ENCODE assay signal across 23 cellular contexts in the genomic region with DNA sequence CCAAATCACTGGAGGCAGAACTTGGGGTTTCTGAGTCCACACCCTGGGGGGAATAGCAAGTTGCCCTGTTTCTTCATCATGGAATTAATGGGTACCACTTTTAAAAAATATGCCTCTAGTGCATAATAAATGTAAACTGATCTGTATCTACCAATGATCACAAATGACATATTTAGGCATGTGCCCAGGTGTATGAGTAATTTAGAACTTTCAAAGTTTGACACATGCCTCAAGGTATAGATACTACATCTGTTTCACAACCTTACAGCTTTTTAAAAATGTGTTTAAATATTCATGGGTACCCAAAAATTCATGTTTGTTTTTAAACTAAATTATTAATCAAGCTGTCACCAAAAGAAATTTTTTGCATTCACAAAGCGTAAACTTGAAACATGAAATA.
DNase-seq lines count a peak whose midpoint lies in the region; ATAC-seq, FAIRE-seq and TF ChIP-seq lines count a peak whose summit lies in the region.
"Had no signal": no experiment of that assay in that cellular context is flagged by ENCODE, and none has a peak within 500 bp of the region (broad histone marks: within the 10 kb centered on the region; RNA-seq: fewer than 3 reads in every experiment).

No MANE protein-coding gene starts in this region.

- dilution Hi-C loops in mammary epithelial cell (cut with HindIII; ENCODE audit: low sequenced_read_pairs) (no loop called here), keratinocyte (cut with MboI; ENCODE audit: extremely low pct_ligation_motif_present, low sequenced_read_pairs) (no loop called here)

- in situ Hi-C loops in mammary epithelial cell (cut with MboI; ENCODE audit: low sequenced_read_pairs in 2 of 2) = no loop called here

- H3K4me3 Mint-ChIP-seq in T-cell = no peak overlapping the region
- H3K4me3 Mint-ChIP-seq: B cell, CD14-positive monocyte had no signal

- H3K27me3 ChIP-seq in PC-3 (ENCODE audit: low read length) = no peaks in the 10 kb centered on the region
- H3K27me3 ChIP-seq in mammary epithelial cell (ENCODE audit: insufficient read depth, low read length) = no peaks in the 10 kb centered on the region
- no peaks in the 10 kb centered on the region for H3K27me3 ChIP-seq in keratinocyte (ENCODE audit: control insufficient read depth, extremely low read depth, insufficient read depth, low read length)
- H3K27me3 ChIP-seq: Peyer's patch had no signal

- no peaks in the 10 kb centered on the region for H3K79me2 ChIP-seq in PC-3 (ENCODE audit: low read length)
- H3K79me2 ChIP-seq in mammary epithelial cell (ENCODE audit: insufficient read depth, low read length) = peaks cover under 1% of the 10 kb centered on the region
- no peaks in the 10 kb centered on the region for H3K79me2 ChIP-seq in keratinocyte (ENCODE audit: control insufficient read depth, insufficient read depth, low read length)

- H3K9me1 ChIP-seq in keratinocyte (ENCODE audit: control insufficient read depth, extremely low read depth, insufficient read depth, low read length) = no peaks in the 10 kb centered on the region

- 100% methylated on average over 1 of the region's 1 CpG for WGBS in mammary epithelial cell (ENCODE audit: low coverage, missing lambda C conversion rate)

- no peaks in the 10 kb centered on the region for H3K36me3 Mint-ChIP-seq in T-cell
- H3K36me3 Mint-ChIP-seq: CD14-positive monocyte had no signal

- CTCF ChIA-PET in PC-3 (lab: Charles Lee) (no interaction called here), mammary epithelial cell (lab: Charles Lee; ENCODE audit: low non-redundant PET) (no interaction called here), T-cell (lab: Charles Lee) (interaction anchor here (0.6 kb wide), 2 partner anchors 419 to 1143 kb away, joined by 3 to 5 read pairs; no protein-coding TSS in a partner anchor)

- H3K27ac Mint-ChIP-seq in T-cell = no peak overlapping the region
- H3K27ac Mint-ChIP-seq: B cell had no signal

- peak; percentile 45 for DNase-seq in PC-3
- no peak for DNase-seq in mammary epithelial cell
- DNase-seq in keratinocyte (ENCODE audit: low read depth, low spot score) = no peak
- DNase-seq in T-cell = no peak
- DNase-seq in HT-29 (ENCODE audit: low spot score) = no peak
- DNase-seq: DMS79; NCI-H1092; NCI-H1436; NCI-H1930; NCI-H2227 treated with DMSO at 0.1 percent for 48 hours; NCI-H510A treated with DMSO at 0.1 percent for 48 hours; NCI-H774; NK-92 treated with Interleukin-12 subunit alpha and Interleukin-12 subunit beta, amount 100 ng/mL, for 24 hours; Peyer's patch; Right ventricle myocardium superior had no signal

- POLR2A ChIA-PET in PC-3 (lab: Charles Lee; ENCODE audit: unreplicated experiment) (no interaction called here), T-cell (lab: Charles Lee) (no interaction called here)

- H3K27ac ChIP-seq in PC-3 (ENCODE audit: low read length) (peak overlapping the region; percentile 89), mammary epithelial cell (ENCODE audit: insufficient read depth, low read depth, low read length) (peak overlapping the region; percentile 59), keratinocyte (ENCODE audit: control insufficient read depth, insufficient read depth, low read length) (peak overlapping the region; percentile 89)
- H3K27ac ChIP-seq: A549, Peyer's patch had no signal

- TF ChIP-seq CTCF in PC-3 (conservative IDR thresholded peaks at IDR 0.05; ENCODE audit: low read depth, low read length) = no peak
- no peak for TF ChIP-seq CTCF in mammary epithelial cell (conservative IDR thresholded peaks at IDR 0.05 in 1 of 2, IDR thresholded peaks at IDR 0.05 in 1 of 2; ENCODE audit: extremely low read depth in 1 of 2, insufficient read depth in 1 of 2, low read depth in 1 of 2, low read length in 2 of 2)
- TF ChIP-seq CTCF in keratinocyte (optimal IDR thresholded peaks at IDR 0.05 in 1 of 3, IDR thresholded peaks at IDR 0.05 in 1 of 3, conservative IDR thresholded peaks at IDR 0.05 in 1 of 3; ENCODE audit: extremely low read depth in 1 of 3, insufficient read depth in 2 of 3, low read length in 3 of 3) = no peak

- H4K20me1 ChIP-seq in PC-3 (ENCODE audit: low read length) (no peaks in the 10 kb centered on the region), mammary epithelial cell (ENCODE audit: insufficient read depth, low read length) (no peaks in the 10 kb centered on the region), keratinocyte (ENCODE audit: control insufficient read depth, extremely low read depth, insufficient read depth, low read length) (no peaks in the 10 kb centered on the region)

- H3K4me1 Mint-ChIP-seq in T-cell = no peaks in the 10 kb centered on the region
- H3K4me1 Mint-ChIP-seq: B cell, CD14-positive monocyte had no signal

- peaks cover 4% of the 10 kb centered on the region for H3F3A ChIP-seq in PC-3 (ENCODE audit: low read length, unreplicated experiment)

- H3K9me3 ChIP-seq in PC-3 (ENCODE audit: low read length) = no peaks in the 10 kb centered on the region
- no peaks in the 10 kb centered on the region for H3K9me3 ChIP-seq in mammary epithelial cell (replicated peaks; ENCODE audit: insufficient read depth, low read length)
- H3K9me3 ChIP-seq in keratinocyte (ENCODE audit: control insufficient read depth, low read depth, low read length) = no peaks in the 10 kb centered on the region
- H3K9me3 ChIP-seq: A549, Peyer's patch had no signal

- no peak for FAIRE-seq in keratinocyte (lab: Jason Lieb, UNC)
- FAIRE-seq: A549, D721Med, K562 had no signal

- peak overlapping the region; percentile 55 for H3K4me2 ChIP-seq in PC-3 (ENCODE audit: low read length)
- peak overlapping the region; percentile 24 for H3K4me2 ChIP-seq in mammary epithelial cell (ENCODE audit: insufficient read depth, low read depth, low read length)
- peak overlapping the region; percentile 49 for H3K4me2 ChIP-seq in keratinocyte (ENCODE audit: control insufficient read depth, extremely low read depth, insufficient read depth, low read depth, low read length)
- H3K4me2 ChIP-seq: A549 had no signal

- BruUV-seq in PC-3 (replicated peaks; lab: Mats Ljungman, UMichigan) = no TSS peak
- BruUV-seq in mammary epithelial cell (replicated peaks; lab: Mats Ljungman, UMichigan) = no TSS peak

- H3K9ac ChIP-seq in PC-3 (ENCODE audit: low read length) (peak overlapping the region; percentile 34; the same call in 1 of the 2 replicates), mammary epithelial cell (ENCODE audit: insufficient read depth, low read length) (no peak overlapping the region), keratinocyte (ENCODE audit: control insufficient read depth, extremely low read depth, insufficient read depth, low read length) (peak overlapping the region; percentile 22)

- H3K27me3 Mint-ChIP-seq in T-cell = peaks cover 3 to 5% of the 10 kb centered on the region in 2 donors
- H3K27me3 Mint-ChIP-seq: B cell had no signal

- H3K9me3 Mint-ChIP-seq in T-cell = no peaks in the 10 kb centered on the region

- H2AFZ ChIP-seq in PC-3 (ENCODE audit: low read length) (no peak overlapping the region), mammary epithelial cell (ENCODE audit: low read depth, low read length) (no peak overlapping the region), keratinocyte (ENCODE audit: control insufficient read depth, low read length) (no peak overlapping the region)

- intact Hi-C loops in PC-3 (cut with micrococcal nuclease) (loop anchor here (1.0 kb wide), 1 partner anchor 35 kb away; no protein-coding TSS in a partner anchor), mammary epithelial cell (cut with micrococcal nuclease) (loop anchor here (2.0 kb wide), 1 partner anchor 68 kb away; no protein-coding TSS in a partner anchor)

- H3K9me2 ChIP-seq in PC-3 (replicated peaks; ENCODE audit: low read length) = no peaks in the 10 kb centered on the region

- H3K36me3 ChIP-seq in PC-3 (ENCODE audit: low read depth, low read length) (no peaks in the 10 kb centered on the region), mammary epithelial cell (ENCODE audit: insufficient read depth, low read length) (peaks cover 2% of the 10 kb centered on the region), keratinocyte (ENCODE audit: control insufficient read depth in 2 of 2, extremely low read depth in 1 of 2, insufficient read depth in 2 of 2, low read length in 2 of 2) (no peaks in the 10 kb centered on the region)
- H3K36me3 ChIP-seq: Peyer's patch had no signal

- ATAC-seq in GM18868 (IDR thresholded peaks at IDR 0.05; ENCODE audit: unreplicated experiment) (peak; percentile 53), PC-3 (peak; percentile 46), T-cell (replicated peaks in 1 of 4) (no peak), GM21381 (IDR thresholded peaks at IDR 0.05; ENCODE audit: unreplicated experiment) (no peak), HG03097 (IDR thresholded peaks at IDR 0.05; ENCODE audit: low FRiP score, unreplicated experiment) (no peak)
- ATAC-seq: A549, K562 had no signal

- peaks cover 26% of the 10 kb centered on the region for H3K4me1 ChIP-seq in PC-3 (ENCODE audit: insufficient read depth, low read length)
- H3K4me1 ChIP-seq in mammary epithelial cell (ENCODE audit: insufficient read depth, low read length) = peaks cover 25% of the 10 kb centered on the region
- peaks cover 24% of the 10 kb centered on the region for H3K4me1 ChIP-seq in keratinocyte (ENCODE audit: control insufficient read depth, extremely low read depth, insufficient read depth, low read length)
- H3K4me1 ChIP-seq: A549, Peyer's patch had no signal

- no peak overlapping the region for H3K4me3 ChIP-seq in PC-3 (ENCODE audit: low read length)
- H3K4me3 ChIP-seq in mammary epithelial cell (replicated peaks in 1 of 3; ENCODE audit: insufficient read depth in 1 of 3, low read depth in 2 of 3, low read length in 3 of 3) = no peak overlapping the region
- H3K4me3 ChIP-seq in keratinocyte (ENCODE audit: control insufficient read depth in 2 of 3, extremely low read depth in 1 of 3, insufficient read depth in 2 of 3, low read depth in 1 of 3, low read length in 3 of 3) = no peak overlapping the region
- H3K4me3 ChIP-seq: A549, K562, Peyer's patch had no signal

Comparison
In these comparisons a context has a peak if more than half of its experiments do, and no peak if none do; other contexts are left out.
1. ATAC-seq: peak in GM18868 (single experiment) and PC-3 (single experiment); none in T-cell (0 of 4), GM21381 (single experiment) and HG03097 (single experiment).
2. CTCF ChIA-PET loops: an anchor here in T-cell (0.6 kb wide); none called in PC-3 and mammary epithelial cell.
3. Peak in every context shown above with its lines, with median percentiles within 50 percentile points of each other: H3K27ac ChIP-seq and H3K4me2 ChIP-seq.